In genomic region chr15:44820535-44820934, GRCh38 we compare ENCODE assay signal across 1 cellular context.
TF ChIP-seq lines count a peak whose summit lies in the region.
"Not testable (repeated sequence)": the region's sequence is repeated elsewhere in the genome, so short reads cannot be mapped to it uniquely, and the experiment has no call there.

No MANE protein-coding gene starts in this region.

TF ChIP-seq in K562, 482 proteins besides CTCF, POLR2A, EP300 and RAD21 (continued from another document):
- TF ChIP-seq ZNF592 (IDR thresholded peaks at IDR 0.05) (peak; percentile 72), MAZ (CRISPR knock-in tag; conservative IDR thresholded peaks at IDR 0.05 in 1 of 2, IDR thresholded peaks at IDR 0.05 in 1 of 2) (0 out of 4 replicates have a peak, but pooled peaks of 1 of the 2 experiments have one; percentile 29), RCOR1 (IDR thresholded peaks at IDR 0.05; ENCODE audit: borderline replicate concordance in 1 of 2, low read depth in 2 of 2, low read length in 2 of 2) (peak in 1 of 2 experiments; percentile 32; a peak in 1 of 4 replicates), C11orf30 (IDR thresholded peaks at IDR 0.05; ENCODE audit: low read depth) (0 out of 2 replicates have a peak, but pooled peaks have one; percentile 23), MAFG (tag; conservative IDR thresholded peaks at IDR 0.05) (0 out of 2 replicates have a peak, but pooled peaks have one; percentile 20), SMARCE1 (IDR thresholded peaks at IDR 0.05) (peak; percentile 66; the same call in 1 of the 2 replicates), MTA1 (IDR thresholded peaks at IDR 0.05; ENCODE audit: borderline replicate concordance) (peak; percentile 39; the same call in 1 of the 2 replicates), FOSL1 (tag; conservative IDR thresholded peaks at IDR 0.05) (peak; percentile 81), HDAC2 (IDR thresholded peaks at IDR 0.05) (peak; percentile 53; the same call in 1 of the 2 replicates), HDAC1 (IDR thresholded peaks at IDR 0.05) (peak in 1 of 2 experiments; percentile 61; a peak in 2 of 4 replicates), RHOXF2B (CRISPR knock-in tag; conservative IDR thresholded peaks at IDR 0.05) (0 out of 2 replicates have a peak, but pooled peaks have one; percentile 24), DPF2 (IDR thresholded peaks at IDR 0.05) (peak; percentile 59; the same call in 1 of the 2 replicates), HMBOX1 (IDR thresholded peaks at IDR 0.05) (peak; percentile 86), PHF21A (IDR thresholded peaks at IDR 0.05; ENCODE audit: borderline replicate concordance, low read depth) (peak; percentile 28; the same call in 1 of the 2 replicates), NFE2 (IDR thresholded peaks at IDR 0.05; ENCODE audit: low read depth) (0 out of 2 replicates have a peak, but pooled peaks have one; percentile 24), TAL1 (IDR thresholded peaks at IDR 0.05) (peak; percentile 47), CTBP1 (IDR thresholded peaks at IDR 0.05; ENCODE audit: borderline replicate concordance) (peak; percentile 73; the same call in 1 of the 2 replicates), TCF3 (CRISPR knock-in tag; IDR thresholded peaks at IDR 0.05) (peak; percentile 67), MEIS2 (IDR thresholded peaks at IDR 0.05; ENCODE audit: partially characterized antibody) (peak; percentile 63), NCOR1 (IDR thresholded peaks at IDR 0.05) (peak; percentile 51; the same call in 1 of the 2 replicates), CBFA2T2 (conservative IDR thresholded peaks at IDR 0.05) (peak; percentile 66), CBFA2T3 (IDR thresholded peaks at IDR 0.05) (peak; percentile 76), SMARCA4 (IDR thresholded peaks at IDR 0.05) (peak; percentile 82), ARID1B (IDR thresholded peaks at IDR 0.05) (peak; percentile 89), TOE1 (IDR thresholded peaks at IDR 0.05; ENCODE audit: borderline replicate concordance) (peak; percentile 55; the same call in 1 of the 2 replicates), SMARCC2 (IDR thresholded peaks at IDR 0.05; ENCODE audit: low read depth) (peak; percentile 75; the same call in 1 of the 2 replicates), GATAD2A (IDR thresholded peaks at IDR 0.05) (peak; percentile 89), TRIM24 (IDR thresholded peaks at IDR 0.05) (peak in 1 of 2 experiments; percentile 29; a peak in 1 of 4 replicates), STAT5A (IDR thresholded peaks at IDR 0.05; ENCODE audit: borderline replicate concordance, low read length) (0 out of 2 replicates have a peak, but pooled peaks have one; percentile 18), BACH1 (tag; IDR thresholded peaks at IDR 0.05) (peak; percentile 62; the same call in 1 of the 2 replicates), JUN (IDR thresholded peaks at IDR 0.05; ENCODE audit: borderline replicate concordance, low read depth, low read length) (peak; percentile 41; the same call in 1 of the 2 replicates), JUND (IDR thresholded peaks at IDR 0.05; ENCODE audit: borderline replicate concordance, low read depth, low read length) (peak; percentile 57), JUND (tag; IDR thresholded peaks at IDR 0.05; ENCODE audit: borderline replicate concordance, low read depth, low read length) (peak; percentile 52; the same call in 1 of the 3 replicates), ATF7 (IDR thresholded peaks at IDR 0.05) (0 out of 2 replicates have a peak, but pooled peaks have one; percentile 24)
- TF ChIP-seq, protein P1, sequence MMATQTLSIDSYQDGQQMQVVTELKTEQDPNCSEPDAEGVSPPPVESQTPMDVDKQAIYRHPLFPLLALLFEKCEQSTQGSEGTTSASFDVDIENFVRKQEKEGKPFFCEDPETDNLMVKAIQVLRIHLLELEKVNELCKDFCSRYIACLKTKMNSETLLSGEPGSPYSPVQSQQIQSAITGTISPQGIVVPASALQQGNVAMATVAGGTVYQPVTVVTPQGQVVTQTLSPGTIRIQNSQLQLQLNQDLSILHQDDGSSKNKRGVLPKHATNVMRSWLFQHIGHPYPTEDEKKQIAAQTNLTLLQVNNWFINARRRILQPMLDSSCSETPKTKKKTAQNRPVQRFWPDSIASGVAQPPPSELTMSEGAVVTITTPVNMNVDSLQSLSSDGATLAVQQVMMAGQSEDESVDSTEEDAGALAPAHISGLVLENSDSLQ (IDR thresholded peaks at IDR 0.05): peak; percentile 16; the same call in 1 of the 2 replicates
- TF ChIP-seq, protein P2, sequence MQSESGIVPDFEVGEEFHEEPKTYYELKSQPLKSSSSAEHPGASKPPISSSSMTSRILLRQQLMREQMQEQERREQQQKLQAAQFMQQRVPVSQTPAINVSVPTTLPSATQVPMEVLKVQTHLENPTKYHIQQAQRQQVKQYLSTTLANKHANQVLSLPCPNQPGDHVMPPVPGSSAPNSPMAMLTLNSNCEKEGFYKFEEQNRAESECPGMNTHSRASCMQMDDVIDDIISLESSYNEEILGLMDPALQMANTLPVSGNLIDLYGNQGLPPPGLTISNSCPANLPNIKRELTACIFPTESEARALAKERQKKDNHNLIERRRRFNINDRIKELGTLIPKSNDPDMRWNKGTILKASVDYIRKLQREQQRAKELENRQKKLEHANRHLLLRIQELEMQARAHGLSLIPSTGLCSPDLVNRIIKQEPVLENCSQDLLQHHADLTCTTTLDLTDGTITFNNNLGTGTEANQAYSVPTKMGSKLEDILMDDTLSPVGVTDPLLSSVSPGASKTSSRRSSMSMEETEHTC (IDR thresholded peaks at IDR 0.05): 0 out of 2 replicates have a peak, but pooled peaks have one; percentile 18
- TF ChIP-seq TOE1 (CRISPR knock-in tag; IDR thresholded peaks at IDR 0.05; ENCODE audit: borderline replicate concordance, low read depth); JUN (CRISPR knock-in tag; IDR thresholded peaks at IDR 0.05; ENCODE audit: borderline replicate concordance): not testable (repeated sequence)
